Comparison of ENCODE assay signal across 18 cellular contexts in the genomic region with DNA sequence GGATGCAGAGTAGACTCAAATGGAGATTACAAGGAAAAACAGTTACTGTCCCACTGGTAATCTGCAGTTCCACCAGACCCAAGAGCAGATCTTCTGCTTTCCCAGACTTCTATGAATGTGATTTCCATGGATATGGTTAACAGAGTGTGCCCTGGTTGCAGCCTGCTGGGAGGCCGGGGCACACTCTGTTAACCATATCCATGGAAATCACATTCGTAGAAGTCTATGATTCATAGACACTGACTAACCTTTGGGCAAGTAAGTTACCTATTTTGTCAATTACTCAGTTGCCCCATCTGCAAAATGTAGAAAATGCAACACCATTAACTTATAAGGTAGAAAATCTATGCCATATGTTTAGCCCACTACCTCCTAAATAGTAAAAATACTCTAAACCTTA.
DNase-seq lines count a peak whose midpoint lies in the region; ATAC-seq and TF ChIP-seq lines count a peak whose summit lies in the region.
"Had no signal": no experiment of that assay in that cellular context is flagged by ENCODE, and none has a peak within 500 bp of the region (broad histone marks: within the 10 kb centered on the region; RNA-seq: fewer than 3 reads in every experiment).

No MANE protein-coding gene starts in this region.

- 82 to 95% (median 90%) methylated on average over 2 of the region's 2 CpGs for WGBS in heart left ventricle, 4 donors

- ATAC-seq in HG03432 (IDR thresholded peaks at IDR 0.05; ENCODE audit: unreplicated experiment) (no peak), heart left ventricle (no peak)
- ATAC-seq: K562, PC-3 had no signal

- peak; percentile 23 for DNase-seq in EL
- peak; percentile 47 for DNase-seq in LHCN-M2 (ENCODE audit: low read depth)
- DNase-seq in epithelial cell of proximal tubule (ENCODE audit: low read depth) = peak; percentile 70
- DNase-seq in osteoblast (ENCODE audit: insufficient read length, low spot score, missing footprints) = peak; percentile 13
- DNase-seq in cerebellar cortex (ENCODE audit: low spot score) = no peak
- DNase-seq in heart left ventricle = no peak
- no peak for DNase-seq in activated CD4-positive, alpha-beta T cell treated with anti-CD3 and anti-CD28 coated beads for 4 hours
- DNase-seq: COR-L47; H7; NCI-H1092; NCI-H2107; NCI-H345; NCI-H526 treated with DMSO at 0.1 percent for 48 hours; NK-92 treated with Interleukin-12 subunit alpha and Interleukin-12 subunit beta, amount 100 ng/mL, for 24 hours; PC-3 had no signal

- H3K4me1 ChIP-seq in osteoblast (ENCODE audit: insufficient read depth, low read length) (peaks cover 29% of the 10 kb centered on the region), heart left ventricle (no peaks in the 10 kb centered on the region)

- H3K27me3 ChIP-seq in osteoblast (ENCODE audit: insufficient read depth, low read length) (no peaks in the 10 kb centered on the region), heart left ventricle (no peaks in the 10 kb centered on the region)

- no peak overlapping the region for H3K4me3 ChIP-seq in epithelial cell of proximal tubule (ENCODE audit: low read depth, low read length)
- no peak overlapping the region for H3K4me3 ChIP-seq in osteoblast (ENCODE audit: insufficient read depth, low read length)
- H3K4me3 ChIP-seq in heart left ventricle = no peak overlapping the region
- H3K4me3 ChIP-seq: K562 had no signal

- H3K9me3 ChIP-seq in osteoblast (ENCODE audit: low read depth, low read length) (no peaks in the 10 kb centered on the region), heart left ventricle (peaks cover 0 to 2% (median 0%) of the 10 kb centered on the region in 12 donors)

- no peak overlapping the region for H2AFZ ChIP-seq in osteoblast (ENCODE audit: low read length)

- TF ChIP-seq CTCF in epithelial cell of proximal tubule (conservative IDR thresholded peaks at IDR 0.05; ENCODE audit: low read depth, low read length) = no peak
- TF ChIP-seq CTCF in osteoblast (IDR thresholded peaks at IDR 0.05; ENCODE audit: extremely low read depth, low read depth, low read length) = no peak
- no peak for TF ChIP-seq CTCF in heart left ventricle (IDR thresholded peaks at IDR 0.05)

- H4K20me1 ChIP-seq in osteoblast (ENCODE audit: insufficient read depth, low read length) = no peaks in the 10 kb centered on the region

- H3K27ac ChIP-seq in osteoblast (ENCODE audit: low read depth, low read length) = peak overlapping the region; percentile 74
- no peak overlapping the region for H3K27ac ChIP-seq in heart left ventricle
- H3K27ac ChIP-seq: C4-2B had no signal

- no peak for TF ChIP-seq POLR2A in heart left ventricle (IDR thresholded peaks at IDR 0.05)

- no peaks in the 10 kb centered on the region for H3K79me2 ChIP-seq in osteoblast (ENCODE audit: insufficient read depth, low read length)

- H3K36me3 ChIP-seq in osteoblast (ENCODE audit: insufficient read depth, low read length) (no peaks in the 10 kb centered on the region), heart left ventricle (no peaks in the 10 kb centered on the region)

- H3K4me2 ChIP-seq in osteoblast (ENCODE audit: insufficient read depth, low read length) = no peak overlapping the region

- intact Hi-C loops in heart left ventricle (cut with DNase I) = no loop called here

Comparison
In these comparisons a context has a peak if more than half of its experiments do, and no peak if none do; other contexts are left out.
1. DNase-seq: peak in EL (single experiment), LHCN-M2 (single experiment), epithelial cell of proximal tubule (single experiment) and osteoblast (single experiment); none in cerebellar cortex (single experiment), heart left ventricle (0 of 5) and activated CD4-positive, alpha-beta T cell treated with anti-CD3 and anti-CD28 coated beads for 4 hours (0 of 2).